7 cellular contexts compared by ENCODE assay signal in genomic region chr7:32298403-32299132, GRCh38.
A peak's percentile ranks its signal among the peaks of the same experiment; 100 is the strongest.
DNase-seq lines count a peak whose midpoint lies in the region; ATAC-seq, FAIRE-seq and TF ChIP-seq lines count a peak whose summit lies in the region.

No MANE protein-coding gene starts in this region.

- H3K36me3 ChIP-seq in adipocyte (ENCODE audit: control insufficient read depth, insufficient read depth, low read length, severe bottlenecking) (no peaks in the 10 kb centered on the region), spleen (no peaks in the 10 kb centered on the region)

- no peak overlapping the region for H3K9ac ChIP-seq in adipocyte (ENCODE audit: low read length)

- no peaks in the 10 kb centered on the region for H3K4me1 ChIP-seq in adipocyte (ENCODE audit: control insufficient read depth, insufficient read depth, low read length)
- H3K4me1 ChIP-seq in spleen = peaks cover 0 to 17% (median 13%) of the 10 kb centered on the region in 6 donors

- no peak for ATAC-seq in HG03378 (IDR thresholded peaks at IDR 0.05; ENCODE audit: unreplicated experiment)

- intact Hi-C loops in spleen (cut with DNase I; ENCODE audit: low total_unique reads) = no loop called here

- TF ChIP-seq CTCF in spleen (IDR thresholded peaks at IDR 0.05 in 8 of 11, conservative IDR thresholded peaks at IDR 0.05 in 3 of 11) = no peak
- TF ChIP-seq CTCF in GM13977 (IDR thresholded peaks at IDR 0.05; ENCODE audit: extremely low read depth, insufficient read depth, missing control alignments) = no peak

- H3K27me3 ChIP-seq in adipocyte (replicated peaks; ENCODE audit: control insufficient read depth, insufficient read depth, low read length) = peaks cover 60% of the 10 kb centered on the region
- peaks cover 0 to 63% (median 33%) of the 10 kb centered on the region in 7 donors for H3K27me3 ChIP-seq in spleen (replicated peaks in 1 of 7)

- peak overlapping the region in 2 of 8 donors; percentile 1 to 23 for H3K27ac ChIP-seq in spleen

- FAIRE-seq in HTR-8/SVneo (lab: Jason Lieb, UNC) = no peak

- H3K4me3 ChIP-seq in adipocyte (ENCODE audit: low read length) = peak overlapping the region; percentile 74
- H3K4me3 ChIP-seq in iPS-18c (ENCODE audit: insufficient read depth, low read depth, low read length) = peak overlapping the region; percentile 59
- peak overlapping the region; percentile 20 to 61 (median 35) for H3K4me3 ChIP-seq in spleen

- 2 to 10% (median 4%) methylated on average over 18 to 80 of the region's 80 CpGs for WGBS in spleen, 5 donors

- DNase-seq in HTR-8/SVneo (ENCODE audit: insufficient read length, low spot score) (peak; percentile 12), adipocyte (ENCODE audit: low read depth) (peak; percentile 10), spleen (no peak), activated gamma-delta T cell (lab: John Stamatoyannopoulos, UW) (no peak), GM13977 (ENCODE audit: low spot score) (no peak)

- in situ Hi-C loops in GM13977 (cut with MboI; ENCODE audit: low pct_unique_long_range_greater_than_20kb, low sequenced_read_pairs, unreplicated experiment) = no loop called here

- no peak for TF ChIP-seq POLR2A in spleen (IDR thresholded peaks at IDR 0.05)

- H3K9me3 ChIP-seq in adipocyte (ENCODE audit: control insufficient read depth, low read length) (no peaks in the 10 kb centered on the region), iPS-18c (ENCODE audit: control insufficient read depth, insufficient read depth, low read length) (no peaks in the 10 kb centered on the region), spleen (no peaks in the 10 kb centered on the region)

Comparison
In these comparisons a context has a peak if more than half of its experiments do, and no peak if none do; other contexts are left out.
1. DNase-seq: peak in HTR-8/SVneo (single experiment) and adipocyte (single experiment); none in spleen (single experiment), activated gamma-delta T cell (single experiment) and GM13977 (single experiment).
2. Peak in every context shown above with its lines, with median percentiles within 50 percentile points of each other: H3K4me3 ChIP-seq.